In genomic region chr17:42769964-42770363, GRCh38 we compare ENCODE assay signal across 2 cellular contexts. TPM values are rescaled to one million over a fixed set of nuclear protein-coding genes. Genes with fewer than 3 reads are reported as not detected.
"Had no signal": no experiment of that assay in that cellular context is flagged by ENCODE, and none has a peak within 500 bp of the region (broad histone marks: within the 10 kb centered on the region; RNA-seq: fewer than 3 reads in every experiment).

No MANE protein-coding gene starts in this region.

RNA-seq across cellular contexts. Expression of gene WNK4, which starts 10.4 kb away (rescaled TPM):
- total RNA-seq: thoracic aorta, ureter had no signal
